1 cellular context compared by ENCODE assay signal in genomic region chr5:50667079-50667652, GRCh38.
A peak's percentile ranks its signal among the peaks of the same experiment; 100 is the strongest.
TF ChIP-seq lines count a peak whose summit lies in the region.

No MANE protein-coding gene starts in this region.

TF ChIP-seq in HEK293, 187 proteins besides CTCF, POLR2A, EP300 and RAD21 (continued from another document and continues in another):
- TF ChIP-seq ZNF335 (tag by site-specific recombination; conservative IDR thresholded peaks at IDR 0.05): no peak
- TF ChIP-seq ZNF157 (tag by site-specific recombination; IDR thresholded peaks at IDR 0.05): no peak
- no peak for TF ChIP-seq ZNF561 (tag by site-specific recombination; IDR thresholded peaks at IDR 0.05; ENCODE audit: borderline replicate concordance)
- no peak for TF ChIP-seq PRDM10 (tag by site-specific recombination; IDR thresholded peaks at IDR 0.05)
- TF ChIP-seq ZNF266 (tag by site-specific recombination; IDR thresholded peaks at IDR 0.05; ENCODE audit: low read depth): no peak
- no peak for TF ChIP-seq TCF7L2 (IDR thresholded peaks at IDR 0.05; ENCODE audit: borderline replicate concordance, low read depth, low read length)
- TF ChIP-seq FEZF1 (tag by site-specific recombination; IDR thresholded peaks at IDR 0.05): no peak
- no peak for TF ChIP-seq ZNF521 (tag by site-specific recombination; IDR thresholded peaks at IDR 0.05)
- TF ChIP-seq ZNF341 (tag by site-specific recombination; IDR thresholded peaks at IDR 0.05; ENCODE audit: low read depth): peak; percentile 55; the same call in 1 of the 2 replicates
- no peak for TF ChIP-seq ZNF350 (tag by site-specific recombination; IDR thresholded peaks at IDR 0.05)
- TF ChIP-seq ZNF391 (tag by site-specific recombination; IDR thresholded peaks at IDR 0.05; ENCODE audit: borderline replicate concordance, low read depth): no peak
- no peak for TF ChIP-seq MYNN (tag by site-specific recombination; IDR thresholded peaks at IDR 0.05; ENCODE audit: borderline replicate concordance)
- TF ChIP-seq ZNF280C (tag by site-specific recombination; IDR thresholded peaks at IDR 0.05): no peak
- no peak; the same call in 1 of the 2 replicates for TF ChIP-seq ZBTB11 (tag by site-specific recombination; conservative IDR thresholded peaks at IDR 0.05; ENCODE audit: low read depth)
- no peak for TF ChIP-seq ZNF398 (tag by site-specific recombination; IDR thresholded peaks at IDR 0.05)
- no peak for TF ChIP-seq TSHZ1 (tag by site-specific recombination; IDR thresholded peaks at IDR 0.05; ENCODE audit: borderline replicate concordance)
- no peak for TF ChIP-seq PRDM6 (tag by site-specific recombination; IDR thresholded peaks at IDR 0.05)
- no peak for TF ChIP-seq ZNF48 (tag by site-specific recombination; IDR thresholded peaks at IDR 0.05)
- TF ChIP-seq ZNF426 (tag by site-specific recombination; IDR thresholded peaks at IDR 0.05): no peak
- peak; percentile 51; the same call in 1 of the 2 replicates for TF ChIP-seq IKZF3 (tag by site-specific recombination; IDR thresholded peaks at IDR 0.05)
- no peak for TF ChIP-seq ZNF214 (tag by site-specific recombination; IDR thresholded peaks at IDR 0.05; ENCODE audit: borderline replicate concordance)
- TF ChIP-seq ELK4 (IDR thresholded peaks at IDR 0.05; ENCODE audit: borderline replicate concordance, low read depth, low read length): no peak
- TF ChIP-seq ZNF639 (tag by site-specific recombination; IDR thresholded peaks at IDR 0.05): no peak
- TF ChIP-seq TRIM28 (IDR thresholded peaks at IDR 0.05; ENCODE audit: borderline replicate concordance, low read length): no peak; the same call in 1 of the 2 replicates
- TF ChIP-seq ZSCAN18 (tag by site-specific recombination; IDR thresholded peaks at IDR 0.05): no peak
